ENCODE assay signal across 2 cellular contexts in genomic region chr3:10450494-10451440, GRCh38.
TF ChIP-seq lines count a peak whose summit lies in the region.

No MANE protein-coding gene starts in this region.

TF ChIP-seq in HCT116, 20 proteins besides CTCF, POLR2A, EP300 and RAD21:
- TF ChIP-seq REST (IDR thresholded peaks at IDR 0.05; ENCODE audit: low read depth) = peak; percentile 52
- no peak for TF ChIP-seq MAX (IDR thresholded peaks at IDR 0.05)

TF ChIP-seq in K562, 482 proteins besides CTCF, POLR2A, EP300 and RAD21:
- TF ChIP-seq DPF2 (IDR thresholded peaks at IDR 0.05) = no peak
- TF ChIP-seq ATF7 (IDR thresholded peaks at IDR 0.05) = no peak
- peak; percentile 85 for TF ChIP-seq ZNF263 (CRISPR knock-in tag; IDR thresholded peaks at IDR 0.05; ENCODE audit: borderline replicate concordance)
